ENCODE assay signal across 17 cellular contexts in genomic region chr14:75824328-75824727, GRCh38.
DNase-seq lines count a peak whose midpoint lies in the region; ATAC-seq and TF ChIP-seq lines count a peak whose summit lies in the region.
"Had no signal": no experiment of that assay in that cellular context is flagged by ENCODE, and none has a peak within 500 bp of the region (broad histone marks: within the 10 kb centered on the region; RNA-seq: fewer than 3 reads in every experiment).

No MANE protein-coding gene starts in this region.

- intact Hi-C loops in Caco-2 (cut with micrococcal nuclease; ENCODE audit: unreplicated experiment), result no loop called here
- intact Hi-C loops in MCF 10A (cut with micrococcal nuclease), result no loop called here

- H3K27ac Mint-ChIP-seq in Caco-2 (ENCODE audit: unreplicated experiment), result peak overlapping the region; percentile 18
- H3K27ac Mint-ChIP-seq in brain, result peak overlapping the region in 4 of 5 experiments; percentile 30 to 93 (median 64)
- peak overlapping the region; percentile 99 for H3K27ac Mint-ChIP-seq in osteocyte (ENCODE audit: unreplicated experiment)
- H3K27ac Mint-ChIP-seq in effector memory CD8-positive, alpha-beta T cell, result no peak overlapping the region
- no peak overlapping the region for H3K27ac Mint-ChIP-seq in MCF 10A (ENCODE audit: low read depth, unreplicated experiment)
- H3K27ac Mint-ChIP-seq: activated naive CD4-positive, alpha-beta T cell treated with anti-CD3 and anti-CD28 coated beads for 36 hours had no signal

- H3K36me3 Mint-ChIP-seq in Caco-2 (ENCODE audit: insufficient read depth, unreplicated experiment), result peaks cover 29% of the 10 kb centered on the region
- H3K36me3 Mint-ChIP-seq in brain, result peaks cover 15% of the 10 kb centered on the region
- H3K36me3 Mint-ChIP-seq in osteocyte (ENCODE audit: unreplicated experiment), result peaks cover 4% of the 10 kb centered on the region
- H3K36me3 Mint-ChIP-seq in effector memory CD8-positive, alpha-beta T cell (ENCODE audit: insufficient read depth), result peaks cover 12% of the 10 kb centered on the region
- peaks cover 31% of the 10 kb centered on the region for H3K36me3 Mint-ChIP-seq in MCF 10A (ENCODE audit: insufficient read depth, unreplicated experiment)

- BruUV-seq in Caco-2 (replicated peaks; lab: Mats Ljungman, UMichigan) (no TSS peak), MCF 10A (replicated peaks; lab: Mats Ljungman, UMichigan) (no TSS peak)

- no peaks in the 10 kb centered on the region for H3K9me3 ChIP-seq in Caco-2
- H3K9me3 ChIP-seq: breast epithelium, testis had no signal

- peaks cover 3% of the 10 kb centered on the region for H3K36me3 ChIP-seq in Caco-2 (ENCODE audit: control insufficient read depth, insufficient read depth, low read length)
- H3K36me3 ChIP-seq: breast epithelium had no signal

- TF ChIP-seq CTCF in Caco-2 (IDR thresholded peaks at IDR 0.05; ENCODE audit: insufficient read depth in 1 of 2, low read depth in 1 of 2, low read length in 1 of 2, severe bottlenecking in 1 of 2, unreplicated experiment in 1 of 2) (no peak), GM12865 (IDR thresholded peaks at IDR 0.05; ENCODE audit: insufficient read depth, low read depth, low read length, missing control alignments) (no peak), brain (conservative IDR thresholded peaks at IDR 0.05) (no peak), osteocyte (IDR thresholded peaks at IDR 0.05) (no peak), MCF 10A (IDR thresholded peaks at IDR 0.05; ENCODE audit: unreplicated experiment) (no peak)

- H3K4me3 ChIP-seq in Caco-2 (ENCODE audit: low read depth, low read length) (no peak overlapping the region), GM12865 (ENCODE audit: low read depth, low read length) (no peak overlapping the region)
- H3K4me3 ChIP-seq: breast epithelium, testis had no signal

- DNase-seq in Caco-2, result no peak
- peak; percentile 14 for DNase-seq in GM12865 (ENCODE audit: low read depth)
- no peak for DNase-seq in osteocyte (ENCODE audit: extremely low spot score, unreplicated experiment)
- DNase-seq in stimulated activated CD4-positive, alpha-beta T cell treated with anti-CD3 and anti-CD28 coated beads, Interleukin-4, amount 100 ng/mL, for 1 hour, result no peak
- DNase-seq in effector memory CD8-positive, alpha-beta T cell, result no peak
- no peak for DNase-seq in MCF 10A (ENCODE audit: unreplicated experiment)
- DNase-seq: activated naive CD4-positive, alpha-beta T cell treated with anti-CD3 and anti-CD28 coated beads for 36 hours; AML-193; H7; KG1; NCI-H1092 treated with DMSO at 0.1 percent for 48 hours; NCI-H2107; stimulated activated CD4-positive, alpha-beta T cell treated with anti-CD3 and anti-CD28 coated beads, Interleukin-2, amount 100 ng/mL, for 48 hours; testis had no signal

- CTCF ChIA-PET in Caco-2 (lab: Charles Lee), result no interaction called here
- CTCF ChIA-PET in MCF 10A (lab: Yijun Ruan, JAX), result interaction anchor here (1.7 kb wide), 1 partner anchor 114 kb away, joined by 5 read pairs; no protein-coding TSS in a partner anchor

- no peak for ATAC-seq in effector memory CD8-positive, alpha-beta T cell (replicated peaks)
- ATAC-seq: SK-N-SH treated with all-trans-retinoic acid at 6 μM for 48 hours had no signal

- POLR2A ChIA-PET in Caco-2 (lab: Charles Lee) (no interaction called here), MCF 10A (lab: Yijun Ruan, JAX) (no interaction called here)

- peaks cover 38% of the 10 kb centered on the region for H3K4me1 Mint-ChIP-seq in Caco-2 (ENCODE audit: low read depth, unreplicated experiment)
- peaks cover 35% of the 10 kb centered on the region for H3K4me1 Mint-ChIP-seq in brain
- peaks cover 73% of the 10 kb centered on the region for H3K4me1 Mint-ChIP-seq in osteocyte (ENCODE audit: unreplicated experiment)
- H3K4me1 Mint-ChIP-seq in effector memory CD8-positive, alpha-beta T cell (ENCODE audit: low read depth in 2 of 2), result no peaks in the 10 kb centered on the region
- peaks cover 23% of the 10 kb centered on the region for H3K4me1 Mint-ChIP-seq in MCF 10A (ENCODE audit: insufficient read depth, unreplicated experiment)

- H3K27me3 Mint-ChIP-seq in Caco-2 (ENCODE audit: insufficient read depth, unreplicated experiment) (no peaks in the 10 kb centered on the region), brain (no peaks in the 10 kb centered on the region), osteocyte (ENCODE audit: unreplicated experiment) (no peaks in the 10 kb centered on the region), MCF 10A (ENCODE audit: insufficient read depth, unreplicated experiment) (no peaks in the 10 kb centered on the region)
- no peaks in the 10 kb centered on the region for H3K27me3 Mint-ChIP-seq in effector memory CD8-positive, alpha-beta T cell

- peaks cover 64% of the 10 kb centered on the region for H3K4me1 ChIP-seq in Caco-2
- H3K4me1 ChIP-seq: breast epithelium had no signal

- H3K9me3 Mint-ChIP-seq in Caco-2 (ENCODE audit: unreplicated experiment) (no peaks in the 10 kb centered on the region), brain (no peaks in the 10 kb centered on the region), osteocyte (ENCODE audit: unreplicated experiment) (no peaks in the 10 kb centered on the region), MCF 10A (ENCODE audit: unreplicated experiment) (no peaks in the 10 kb centered on the region)
- H3K9me3 Mint-ChIP-seq in effector memory CD8-positive, alpha-beta T cell, result no peaks in the 10 kb centered on the region
- H3K9me3 Mint-ChIP-seq: activated naive CD4-positive, alpha-beta T cell treated with anti-CD3 and anti-CD28 coated beads for 36 hours had no signal

- no peaks in the 10 kb centered on the region for H3K27me3 ChIP-seq in Caco-2 (replicated peaks; ENCODE audit: control insufficient read depth, insufficient read depth, low read length)
- H3K27me3 ChIP-seq: breast epithelium, testis had no signal

- H3K4me3 Mint-ChIP-seq in Caco-2 (ENCODE audit: unreplicated experiment) (no peak overlapping the region), brain (peak overlapping the region in 1 of 5 experiments; percentile 23), osteocyte (ENCODE audit: unreplicated experiment) (no peak overlapping the region), MCF 10A (ENCODE audit: unreplicated experiment) (no peak overlapping the region)
- no peak overlapping the region for H3K4me3 Mint-ChIP-seq in effector memory CD8-positive, alpha-beta T cell
- H3K4me3 Mint-ChIP-seq: activated naive CD4-positive, alpha-beta T cell treated with anti-CD3 and anti-CD28 coated beads for 36 hours had no signal

Comparison
In these comparisons a context has a peak if more than half of its experiments do, and no peak if none do; other contexts are left out.
1. H3K27ac Mint-ChIP-seq: peak in Caco-2 (single experiment), brain (4 of 5) and osteocyte (single experiment); none in effector memory CD8-positive, alpha-beta T cell (0 of 2) and MCF 10A (single experiment).